ENCODE assay signal across 25 cellular contexts in the genomic region with DNA sequence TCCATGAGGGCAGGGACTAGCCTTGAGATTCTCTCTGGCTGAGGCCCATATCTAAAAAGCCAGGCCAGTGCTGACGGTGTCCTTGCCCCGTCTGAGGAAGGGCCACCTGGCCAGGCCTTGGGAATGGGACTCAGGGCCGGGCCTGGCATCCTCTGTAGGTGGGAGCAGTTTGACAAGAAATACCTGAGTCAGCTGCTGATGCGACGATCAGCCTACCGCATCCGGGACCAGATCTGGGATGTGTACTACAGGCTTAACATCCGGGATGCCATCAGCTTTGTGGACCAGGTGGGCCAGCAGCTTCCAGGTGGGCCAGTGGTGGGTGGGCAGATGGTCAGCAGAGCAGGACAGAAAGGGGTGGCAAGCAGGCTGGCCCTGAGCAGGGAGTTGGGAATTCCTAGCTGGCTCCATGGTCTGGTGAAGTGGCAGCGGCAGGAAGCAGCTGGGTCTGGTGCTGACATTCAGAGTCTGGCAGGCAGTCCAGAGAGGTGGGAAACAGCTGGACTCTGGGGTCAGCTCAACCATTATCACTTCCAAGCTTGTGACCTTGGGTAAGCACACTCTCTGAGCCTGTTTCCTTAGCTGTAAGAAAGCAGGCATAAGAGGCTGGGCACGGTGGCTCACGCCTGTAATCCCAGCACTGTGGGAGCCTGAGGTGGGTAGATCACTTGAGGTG. TPM values are rescaled to one million over a fixed set of nuclear protein-coding genes. Genes with fewer than 3 reads are reported as not detected.
DNase-seq lines count a peak whose midpoint lies in the region; ATAC-seq, FAIRE-seq and TF ChIP-seq lines count a peak whose summit lies in the region.
"Had no signal": no experiment of that assay in that cellular context is flagged by ENCODE, and none has a peak within 500 bp of the region (broad histone marks: within the 10 kb centered on the region; RNA-seq: fewer than 3 reads in every experiment).

No MANE protein-coding gene starts in this region.

- H2AFZ ChIP-seq in endothelial cell of umbilical vein (ENCODE audit: low read depth, low read length) = no peak overlapping the region
- no peak overlapping the region for H2AFZ ChIP-seq in neuronal stem cell (ENCODE audit: low read length)

- TF ChIP-seq POLR2A in endothelial cell of umbilical vein (IDR thresholded peaks at IDR 0.05; ENCODE audit: low read depth, low read length) (no peak), spleen (IDR thresholded peaks at IDR 0.05) (no peak), thyroid gland (IDR thresholded peaks at IDR 0.05) (no peak)

- H3K27ac Mint-ChIP-seq in T-helper 17 cell = peak overlapping the region; percentile 41

- H2BK15ac ChIP-seq in neuronal stem cell (ENCODE audit: low read length) = no peak overlapping the region

- no peak overlapping the region for H4K91ac ChIP-seq in neuronal stem cell (ENCODE audit: low read depth, low read length, poor library complexity)

- no peak for DNase-seq in T-helper 17 cell
- DNase-seq in endothelial cell of umbilical vein (ENCODE audit: low read depth, low spot score) = peak; percentile 94
- DNase-seq in neuronal stem cell (ENCODE audit: low spot score) = no peak
- DNase-seq in spleen = peak; percentile 86
- no peak for DNase-seq in thyroid gland
- no peak for DNase-seq in superior temporal gyrus (ENCODE audit: extremely low spot score)
- DNase-seq: ACHN; Caco-2; CD4-positive, alpha-beta memory T cell; DMS 273 treated with DMSO at 0.1 percent for 48 hours; DND-41; GOT3; MM.1S; NCI-H1105; NCI-H146; NCI-H2029; NCI-H2227 treated with DMSO at 0.1 percent for 48 hours; NCI-H510A; NCI-H748 treated with DMSO at 0.1 percent for 48 hours; Peyer's patch had no signal

- TF ChIP-seq CTCF in endothelial cell of umbilical vein (IDR thresholded peaks at IDR 0.05; ENCODE audit: extremely low read depth in 1 of 2, insufficient read depth in 1 of 2, low read depth in 1 of 2, low read length in 2 of 2) (no peak), spleen (IDR thresholded peaks at IDR 0.05 in 8 of 11, conservative IDR thresholded peaks at IDR 0.05 in 3 of 11) (no peak), thyroid gland (IDR thresholded peaks at IDR 0.05) (no peak)

- H3K27me3 ChIP-seq in endothelial cell of umbilical vein (ENCODE audit: control insufficient read depth in 2 of 2, insufficient read depth in 2 of 2, low read length in 2 of 2) = no peaks in the 10 kb centered on the region
- no peaks in the 10 kb centered on the region for H3K27me3 ChIP-seq in neuronal stem cell (ENCODE audit: control insufficient read depth in 3 of 3, insufficient read depth in 3 of 3, low read depth in 1 of 3, low read length in 3 of 3)
- H3K27me3 ChIP-seq in spleen (replicated peaks in 1 of 7) = peaks cover 0 to 7% (median 0%) of the 10 kb centered on the region in 7 donors
- H3K27me3 ChIP-seq in thyroid gland = no peaks in the 10 kb centered on the region
- H3K27me3 ChIP-seq: BLaER1, Peyer's patch, SJSA1 had no signal

- dilution Hi-C loops in endothelial cell of umbilical vein (cut with MboI; ENCODE audit: extremely low pct_ligation_motif_present, low sequenced_read_pairs) = no loop called here

- intact Hi-C loops in endothelial cell of umbilical vein (cut with micrococcal nuclease) = loop anchor here (1.0 kb wide), 1 partner anchor 12 kb away; no protein-coding TSS in a partner anchor
- intact Hi-C loops in spleen (cut with DNase I; ENCODE audit: low total_unique reads) = no loop called here
- intact Hi-C loops in thyroid gland (cut with DNase I) = no loop called here

- H3K4me2 ChIP-seq in endothelial cell of umbilical vein (ENCODE audit: insufficient read depth, low read length) (no peak overlapping the region), neuronal stem cell (ENCODE audit: insufficient read depth, low read length, poor library complexity, severe bottlenecking) (no peak overlapping the region)
- H3K4me2 ChIP-seq: BLaER1 had no signal

- H3K79me1 ChIP-seq in neuronal stem cell (ENCODE audit: low read depth, low read length) = peaks cover 2% of the 10 kb centered on the region

- H3K27me3 Mint-ChIP-seq in T-helper 17 cell = peaks cover 29% of the 10 kb centered on the region

- no TSS peak for BruUV-seq in endothelial cell of umbilical vein (replicated peaks; lab: Mats Ljungman, UMichigan)

- peak; percentile 91 for FAIRE-seq in endothelial cell of umbilical vein (lab: Jason Lieb, UNC)
- FAIRE-seq: GM12878, K562 had no signal

- H4K20me1 ChIP-seq in endothelial cell of umbilical vein (replicated peaks; ENCODE audit: control insufficient read depth, extremely low read depth, insufficient read depth, low read length) = no peaks in the 10 kb centered on the region
- H4K20me1 ChIP-seq: BLaER1 had no signal

- H3K27ac ChIP-seq in endothelial cell of umbilical vein (ENCODE audit: insufficient read depth, low read depth, low read length) (peak overlapping the region; percentile 13), neuronal stem cell (replicated peaks; ENCODE audit: low read length) (no peak overlapping the region), spleen (peak overlapping the region in 7 of 8 donors; percentile 23 to 88 (median 78)), thyroid gland (no peak overlapping the region)
- H3K27ac ChIP-seq: BLaER1, Peyer's patch, SJSA1 had no signal

- no peak overlapping the region for H3K4me3 Mint-ChIP-seq in T-helper 17 cell
- H3K4me3 Mint-ChIP-seq: CD4-positive, alpha-beta memory T cell had no signal

- H3K9ac ChIP-seq in endothelial cell of umbilical vein (replicated peaks; ENCODE audit: extremely low read depth, insufficient read depth, low read length) (no peak overlapping the region), neuronal stem cell (ENCODE audit: low read depth, low read length, poor library complexity) (no peak overlapping the region)
- H3K9ac ChIP-seq: BLaER1 had no signal

- peak overlapping the region; percentile 63 for H3K14ac ChIP-seq in neuronal stem cell (ENCODE audit: low read length)

- POLR2A ChIA-PET in endothelial cell of umbilical vein (lab: Charles Lee) = interaction anchor here (0.6 to 1.1 kb wide), 3 partner anchors 11 to 189 kb away, joined by 3 read pairs; no protein-coding TSS in a partner anchor

- no peak for ATAC-seq in T-helper 17 cell
- no peak for ATAC-seq in HG03460 (IDR thresholded peaks at IDR 0.05; ENCODE audit: unreplicated experiment)
- ATAC-seq: GM12878, K562 had no signal

- H3K9me3 ChIP-seq in T-helper 17 cell (ENCODE audit: control insufficient read depth, low read length, poor library complexity, severe bottlenecking) (no peaks in the 10 kb centered on the region), endothelial cell of umbilical vein (replicated peaks; ENCODE audit: control insufficient read depth, insufficient read depth, low read length) (no peaks in the 10 kb centered on the region), neuronal stem cell (replicated peaks in 1 of 2; ENCODE audit: control insufficient read depth in 2 of 2, insufficient read depth in 1 of 2, low read depth in 1 of 2, low read length in 2 of 2) (no peaks in the 10 kb centered on the region), spleen (no peaks in the 10 kb centered on the region), thyroid gland (no peaks in the 10 kb centered on the region)
- H3K9me3 ChIP-seq: BLaER1, Caco-2, Peyer's patch, SJSA1 had no signal

- H3K18ac ChIP-seq in neuronal stem cell (ENCODE audit: low read length) = no peak overlapping the region

- H2AK5ac ChIP-seq in neuronal stem cell (ENCODE audit: low read depth, low read length) = no peak overlapping the region

- peaks cover 6% of the 10 kb centered on the region for H3K4me1 Mint-ChIP-seq in T-helper 17 cell
- H3K4me1 Mint-ChIP-seq: CD4-positive, alpha-beta memory T cell had no signal

- H3K4me3 ChIP-seq in endothelial cell of umbilical vein (replicated peaks in 1 of 3; ENCODE audit: insufficient read depth in 1 of 3, low read depth in 1 of 3, low read length in 3 of 3) (no peak overlapping the region), neuronal stem cell (ENCODE audit: low read length in 2 of 2) (no peak overlapping the region), spleen (peak overlapping the region in 1 of 8 donors; percentile 3), thyroid gland (replicated peaks in 1 of 3) (no peak overlapping the region)
- H3K4me3 ChIP-seq: BLaER1, GM12878, K562, Peyer's patch, SJSA1 had no signal

- H2BK12ac ChIP-seq in neuronal stem cell (ENCODE audit: low read length) = no peak overlapping the region

- H3K9me1 ChIP-seq in endothelial cell of umbilical vein (replicated peaks; ENCODE audit: control insufficient read depth, extremely low read depth, insufficient read depth, low read length) = no peaks in the 10 kb centered on the region

- peaks cover 10% of the 10 kb centered on the region for H3K36me3 Mint-ChIP-seq in T-helper 17 cell (ENCODE audit: low read depth)
- H3K36me3 Mint-ChIP-seq: CD4-positive, alpha-beta memory T cell had no signal

- H2BK5ac ChIP-seq in neuronal stem cell (ENCODE audit: low read length) = no peak overlapping the region

- H3K4me1 ChIP-seq in endothelial cell of umbilical vein (ENCODE audit: control insufficient read depth, extremely low read depth, insufficient read depth, low read length) = peaks cover 4% of the 10 kb centered on the region
- no peaks in the 10 kb centered on the region for H3K4me1 ChIP-seq in neuronal stem cell (ENCODE audit: control insufficient read depth in 2 of 2, insufficient read depth in 1 of 2, low read depth in 1 of 2, low read length in 2 of 2)
- peaks cover 0 to 38% (median 17%) of the 10 kb centered on the region in 6 donors for H3K4me1 ChIP-seq in spleen
- no peaks in the 10 kb centered on the region for H3K4me1 ChIP-seq in thyroid gland
- H3K4me1 ChIP-seq: Caco-2, Peyer's patch, SJSA1 had no signal

- H2BK120ac ChIP-seq in neuronal stem cell (ENCODE audit: low read depth, low read length) = no peak overlapping the region

- CTCF ChIA-PET in endothelial cell of umbilical vein (lab: Charles Lee) = interaction anchor here (0.5 to 3.3 kb wide), 11 partner anchors 9 to 170 kb away, joined by 3 to 65 read pairs (median 4); partner anchors contain the start of gene SLC9A5

- H3K36me3 ChIP-seq in endothelial cell of umbilical vein (ENCODE audit: control insufficient read depth in 2 of 2, extremely low read depth in 1 of 2, insufficient read depth in 2 of 2, low read length in 2 of 2) = no peaks in the 10 kb centered on the region
- H3K36me3 ChIP-seq in neuronal stem cell (replicated peaks in 1 of 2; ENCODE audit: control insufficient read depth in 2 of 2, insufficient read depth in 2 of 2, low read length in 2 of 2) = no peaks in the 10 kb centered on the region
- peaks cover 0 to 11% (median 0%) of the 10 kb centered on the region in 6 donors for H3K36me3 ChIP-seq in spleen
- no peaks in the 10 kb centered on the region for H3K36me3 ChIP-seq in thyroid gland
- H3K36me3 ChIP-seq: BLaER1, Peyer's patch, SJSA1 had no signal

- no peaks in the 10 kb centered on the region for H3K79me2 ChIP-seq in endothelial cell of umbilical vein (ENCODE audit: control insufficient read depth, insufficient read depth, low read length)

- H3K4ac ChIP-seq in neuronal stem cell (ENCODE audit: low read length) = no peak overlapping the region

- H3K23ac ChIP-seq in neuronal stem cell (ENCODE audit: low read depth, low read length, poor library complexity) = peak overlapping the region; percentile 3

- WGBS in neuronal stem cell (ENCODE audit: extremely low coverage in 2 of 2, insufficient read length in 2 of 2, insufficient replicate concordance in 1 of 2), 2 donors = no CpG with 5 or more reads among the region's 11 CpGs
- 74 to 82% (median 79%) methylated on average over 7 to 11 of the region's 11 CpGs for WGBS in spleen, 5 donors
- 70 to 91% methylated on average over 4 to 10 of the region's 11 CpGs for WGBS in thyroid gland, 2 donors

- H4K8ac ChIP-seq in neuronal stem cell (ENCODE audit: low read depth, low read length) = no peak overlapping the region

RNA-seq across cellular contexts. Expression of gene SLC9A5, which starts 9.5 kb away (rescaled TPM):
- total RNA-seq in T-helper 17 cell (1 to 10 TPM; 1.3 to 1.4 TPM), endothelial cell of umbilical vein (2.8 and 4.2 TPM in 2 replicates), spleen (10 to 100 TPM in 5 of 7 donors, 1 to 10 TPM in 2; 8.1 to 26.8 (median 13.5) TPM), thyroid gland (1 to 10 TPM in 2 of 4 donors, under 1 TPM in 2; 0.56 to 3.0 (median 1.1) TPM)
- polyA plus RNA-seq in endothelial cell of umbilical vein (2.7 and 3.2 TPM in 2 replicates), spleen (10 to 100 TPM in 2 of 3 donors, 1 to 10 TPM in 1; 6.0 to 34.1 (median 33.6) TPM)
- 1.4 and 1.5 TPM in 2 replicates for polyA plus RNA-seq in endothelial cell of umbilical vein (2011; cell fraction: cytosol; rRNA removed)
- polyA plus RNA-seq in endothelial cell of umbilical vein (2011; cell fraction: nucleus; rRNA removed) = 17.7 and 19.4 TPM in 2 replicates
- polyA plus RNA-seq in endothelial cell of umbilical vein (2012) = 3.0 and 3.9 TPM in 2 replicates
- polyA minus RNA-seq in endothelial cell of umbilical vein = 2.2 and 2.7 TPM in 2 replicates
- 0.51 TPM for polyA minus RNA-seq in endothelial cell of umbilical vein (2011; cell fraction: cytosol; rRNA and poly(A)+ RNA removed)
- 2.5 and 3.0 TPM in 2 replicates for polyA minus RNA-seq in endothelial cell of umbilical vein (2011; cell fraction: nucleus; rRNA and poly(A)+ RNA removed)
- polyA plus RNA-seq in neuronal stem cell (2013, experiment 1 of 2) = 2.6 TPM
- polyA plus RNA-seq in neuronal stem cell (2013, experiment 2 of 2) = 2.3 TPM

RNA-seq across cellular contexts. Expression of gene FHOD1, which starts 11.0 kb away (rescaled TPM):
- 10 to 100 TPM; 45.1 to 48.6 TPM for total RNA-seq in T-helper 17 cell
- total RNA-seq in endothelial cell of umbilical vein = 104 and 124 TPM in 2 replicates
- polyA plus RNA-seq in endothelial cell of umbilical vein = 63.6 and 78.6 TPM in 2 replicates
- polyA plus RNA-seq in endothelial cell of umbilical vein (2011; cell fraction: cytosol; rRNA removed) = 43.3 and 49.4 TPM in 2 replicates
- 289 and 335 TPM in 2 replicates for polyA plus RNA-seq in endothelial cell of umbilical vein (2011; cell fraction: nucleus; rRNA removed)
- 84.9 and 85.3 TPM in 2 replicates for polyA plus RNA-seq in endothelial cell of umbilical vein (2012)
- 44.3 and 55.7 TPM in 2 replicates for polyA minus RNA-seq in endothelial cell of umbilical vein
- polyA minus RNA-seq in endothelial cell of umbilical vein (2011; cell fraction: cytosol; rRNA and poly(A)+ RNA removed) = 17.6 TPM
- 42.3 and 55.3 TPM in 2 replicates for polyA minus RNA-seq in endothelial cell of umbilical vein (2011; cell fraction: nucleus; rRNA and poly(A)+ RNA removed)
- 15.0 TPM for polyA plus RNA-seq in neuronal stem cell (2013, experiment 1 of 2)
- polyA plus RNA-seq in neuronal stem cell (2013, experiment 2 of 2) = 14.0 TPM
- total RNA-seq in spleen = 100 to 1,000 TPM in 6 of 7 donors, 10 to 100 TPM in 1; 97.3 to 304 (median 145) TPM
- 100 to 1,000 TPM in 2 of 3 donors, 10 to 100 TPM in 1; 45.6 to 193 (median 149) TPM for polyA plus RNA-seq in spleen
- total RNA-seq in thyroid gland = 10 to 100 TPM; 17.9 to 26.4 (median 24.3) TPM

RNA-seq across cellular contexts. Expression of gene PLEKHG4, which starts 21.0 kb away (rescaled TPM):
- total RNA-seq in T-helper 17 cell = 10 to 100 TPM; 17.8 to 18.4 TPM
- 23.9 and 26.6 TPM in 2 replicates for total RNA-seq in endothelial cell of umbilical vein
- 34.8 and 35.6 TPM in 2 replicates for polyA plus RNA-seq in endothelial cell of umbilical vein
- 16.0 and 25.5 TPM in 2 replicates for polyA plus RNA-seq in endothelial cell of umbilical vein (2011; cell fraction: cytosol; rRNA removed)
- polyA plus RNA-seq in endothelial cell of umbilical vein (2011; cell fraction: nucleus; rRNA removed) = 203 and 244 TPM in 2 replicates
- polyA plus RNA-seq in endothelial cell of umbilical vein (2012) = 51.6 and 59.7 TPM in 2 replicates
- polyA minus RNA-seq in endothelial cell of umbilical vein = 24.7 and 29.8 TPM in 2 replicates
- 16.2 TPM for polyA minus RNA-seq in endothelial cell of umbilical vein (2011; cell fraction: cytosol; rRNA and poly(A)+ RNA removed)
- polyA minus RNA-seq in endothelial cell of umbilical vein (2011; cell fraction: nucleus; rRNA and poly(A)+ RNA removed) = 23.7 and 30.6 TPM in 2 replicates
- polyA plus RNA-seq in neuronal stem cell (2013, experiment 1 of 2) = 2.4 TPM
- 3.0 TPM for polyA plus RNA-seq in neuronal stem cell (2013, experiment 2 of 2)
- 10 to 100 TPM in 6 of 7 donors, 1 to 10 TPM in 1; 9.6 to 27.9 (median 15.2) TPM for total RNA-seq in spleen
- polyA plus RNA-seq in spleen = 10 to 100 TPM in 2 of 3 donors, 1 to 10 TPM in 1; 5.1 to 12.7 (median 11.3) TPM
- total RNA-seq in thyroid gland = 10 to 100 TPM in 2 of 4 donors, 1 to 10 TPM in 2; 8.2 to 11.7 (median 9.5) TPM

RNA-seq across cellular contexts. Expression of gene TMEM208, which starts 31.4 kb away (rescaled TPM):
- total RNA-seq in T-helper 17 cell (10 to 100 TPM; 27.9 to 28.2 TPM), endothelial cell of umbilical vein (35.3 and 36.3 TPM in 2 replicates), spleen (10 to 100 TPM; 28.1 to 39.0 (median 29.3) TPM), thyroid gland (10 to 100 TPM; 53.2 to 69.0 (median 58.3) TPM)
- polyA plus RNA-seq in endothelial cell of umbilical vein (94.0 and 98.4 TPM in 2 replicates), spleen (10 to 100 TPM; 54.5 to 68.7 (median 65.9) TPM)
- 53.5 and 55.9 TPM in 2 replicates for polyA plus RNA-seq in endothelial cell of umbilical vein (2011; cell fraction: cytosol; rRNA removed)
- polyA plus RNA-seq in endothelial cell of umbilical vein (2011; cell fraction: nucleus; rRNA removed) = 44.4 and 48.8 TPM in 2 replicates
- polyA plus RNA-seq in endothelial cell of umbilical vein (2012) = 34.1 and 34.9 TPM in 2 replicates
- 57.2 and 62.0 TPM in 2 replicates for polyA minus RNA-seq in endothelial cell of umbilical vein
- 29.2 TPM for polyA minus RNA-seq in endothelial cell of umbilical vein (2011; cell fraction: cytosol; rRNA and poly(A)+ RNA removed)
- polyA minus RNA-seq in endothelial cell of umbilical vein (2011; cell fraction: nucleus; rRNA and poly(A)+ RNA removed) = 24.9 and 27.2 TPM in 2 replicates
- polyA plus RNA-seq in neuronal stem cell (2013, experiment 1 of 2) = 22.6 TPM
- 21.1 TPM for polyA plus RNA-seq in neuronal stem cell (2013, experiment 2 of 2)

RNA-seq across cellular contexts. Expression of gene ELMO3, which starts 59.4 kb away (rescaled TPM):
- 1 to 10 TPM; 2.4 TPM for total RNA-seq in T-helper 17 cell
- 4.3 and 5.7 TPM in 2 replicates for total RNA-seq in endothelial cell of umbilical vein
- polyA plus RNA-seq in endothelial cell of umbilical vein = 3.9 and 4.1 TPM in 2 replicates
- polyA plus RNA-seq in endothelial cell of umbilical vein (2011; cell fraction: cytosol; rRNA removed) = 1.2 and 1.8 TPM in 2 replicates
- 17.7 and 18.0 TPM in 2 replicates for polyA plus RNA-seq in endothelial cell of umbilical vein (2011; cell fraction: nucleus; rRNA removed)
- 1.7 and 2.5 TPM in 2 replicates for polyA plus RNA-seq in endothelial cell of umbilical vein (2012)
- 0.74 and 0.87 TPM in 2 replicates for polyA minus RNA-seq in endothelial cell of umbilical vein
- 2.8 TPM for polyA minus RNA-seq in endothelial cell of umbilical vein (2011; cell fraction: cytosol; rRNA and poly(A)+ RNA removed)
- 1.9 and 4.0 TPM in 2 replicates for polyA minus RNA-seq in endothelial cell of umbilical vein (2011; cell fraction: nucleus; rRNA and poly(A)+ RNA removed)
- 0.79 TPM for polyA plus RNA-seq in neuronal stem cell (2013, experiment 1 of 2)
- 0.65 TPM for polyA plus RNA-seq in neuronal stem cell (2013, experiment 2 of 2)
- total RNA-seq in spleen = 1 to 10 TPM; 2.8 to 4.7 (median 4.0) TPM
- polyA plus RNA-seq in spleen = 1 to 10 TPM; 4.2 to 8.7 (median 7.0) TPM
- total RNA-seq in thyroid gland = 10 to 100 TPM; 26.0 to 37.8 (median 30.0) TPM
- polyA plus RNA-seq: CD4-positive, alpha-beta memory T cell had no signal

Comparison
In these comparisons a context has a peak if more than half of its experiments do, and no peak if none do; other contexts are left out.
1. DNase-seq: peak in endothelial cell of umbilical vein (single experiment) and spleen (single experiment); none in T-helper 17 cell (0 of 3), neuronal stem cell (single experiment), thyroid gland (0 of 2) and superior temporal gyrus (single experiment).
2. H3K27ac ChIP-seq: peak in endothelial cell of umbilical vein (single experiment) and spleen (7 of 8); none in neuronal stem cell (single experiment) and thyroid gland (0 of 3).